Comparison of ENCODE assay signal across 7 cellular contexts in genomic region chr6:146673069-146673468, GRCh38.
"Had no signal": no experiment of that assay in that cellular context is flagged by ENCODE, and none has a peak within 500 bp of the region (broad histone marks: within the 10 kb centered on the region; RNA-seq: fewer than 3 reads in every experiment).

No MANE protein-coding gene starts in this region.

- H3K4me2 ChIP-seq: KMS-11 had no signal

- H3K27ac ChIP-seq: HL-60, KMS-11 had no signal

- H3K9ac ChIP-seq: KMS-11 had no signal

- FAIRE-seq: HepG2, HTR-8/SVneo had no signal

- ATAC-seq: HepG2 had no signal

- DNase-seq: IMR-90, KBM-7, KG1 had no signal
